1 cellular context compared by ENCODE assay signal in the genomic region with DNA sequence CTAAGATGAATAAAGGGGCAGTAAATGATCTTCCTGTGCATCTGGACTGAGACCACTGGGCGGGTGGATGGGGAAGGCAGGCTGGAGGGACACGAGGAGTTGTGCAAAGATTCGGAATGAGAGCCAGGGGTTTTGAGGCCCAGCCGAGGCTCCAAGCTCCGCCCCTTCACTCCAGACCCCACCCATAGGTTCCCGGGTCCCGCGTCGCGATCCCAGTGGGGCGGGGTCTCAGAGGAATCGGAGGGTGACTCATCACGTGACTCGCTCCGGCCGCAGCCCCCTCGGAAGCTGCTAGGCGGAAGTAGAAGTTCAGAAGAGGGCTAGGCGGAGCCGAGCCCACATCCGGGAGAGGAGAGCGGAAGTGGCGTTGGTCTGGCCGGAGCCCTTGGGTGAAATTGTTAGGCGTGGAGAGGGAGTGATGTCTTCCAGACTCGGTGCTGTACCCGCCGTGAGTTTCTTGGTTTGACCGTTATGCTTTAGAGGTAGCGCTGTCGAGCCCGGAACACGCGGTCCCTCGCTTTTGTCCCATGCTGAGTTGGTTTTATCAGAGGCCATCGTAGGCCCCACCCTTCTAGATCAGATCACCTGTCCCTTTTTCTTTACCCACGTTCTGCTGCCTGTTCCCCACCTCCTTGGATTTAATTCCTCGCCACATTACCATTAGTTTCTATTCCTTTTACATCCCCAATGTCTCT.
TF ChIP-seq lines count a peak whose summit lies in the region.

Gene ZNF512, plus strand, starts transcription at position 348 of the 695 bp plus-strand sequence. Its CDS starts 71 bp downstream, at position 419.

TF ChIP-seq in HepG2, 621 proteins besides CTCF, POLR2A, EP300 and RAD21 (continued from another document and continues in another):
- TF ChIP-seq, protein P1, sequence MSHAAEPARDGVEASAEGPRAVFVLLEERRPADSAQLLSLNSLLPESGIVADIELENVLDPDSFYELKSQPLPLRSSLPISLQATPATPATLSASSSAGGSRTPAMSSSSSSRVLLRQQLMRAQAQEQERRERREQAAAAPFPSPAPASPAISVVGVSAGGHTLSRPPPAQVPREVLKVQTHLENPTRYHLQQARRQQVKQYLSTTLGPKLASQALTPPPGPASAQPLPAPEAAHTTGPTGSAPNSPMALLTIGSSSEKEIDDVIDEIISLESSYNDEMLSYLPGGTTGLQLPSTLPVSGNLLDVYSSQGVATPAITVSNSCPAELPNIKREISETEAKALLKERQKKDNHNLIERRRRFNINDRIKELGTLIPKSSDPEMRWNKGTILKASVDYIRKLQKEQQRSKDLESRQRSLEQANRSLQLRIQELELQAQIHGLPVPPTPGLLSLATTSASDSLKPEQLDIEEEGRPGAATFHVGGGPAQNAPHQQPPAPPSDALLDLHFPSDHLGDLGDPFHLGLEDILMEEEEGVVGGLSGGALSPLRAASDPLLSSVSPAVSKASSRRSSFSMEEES (CRISPR knock-in tag; IDR thresholded peaks at IDR 0.05): peak; percentile 96
- TF ChIP-seq FOXK1 (CRISPR knock-in tag; IDR thresholded peaks at IDR 0.05; ENCODE audit: borderline replicate concordance, low read depth) (peak; percentile 80; the same call in 1 of the 2 replicates), ARHGAP35 (CRISPR knock-in tag; IDR thresholded peaks at IDR 0.05; ENCODE audit: borderline replicate concordance) (no peak), MLLT10 (CRISPR knock-in tag; IDR thresholded peaks at IDR 0.05) (no peak), MTA1 (CRISPR knock-in tag; IDR thresholded peaks at IDR 0.05; ENCODE audit: borderline replicate concordance) (peak; percentile 35; the same call in 1 of the 2 replicates), NR2C2 (CRISPR knock-in tag; IDR thresholded peaks at IDR 0.05; ENCODE audit: borderline replicate concordance) (peak; percentile 83; the same call in 1 of the 2 replicates), ZNF570 (CRISPR knock-in tag; IDR thresholded peaks at IDR 0.05; ENCODE audit: borderline replicate concordance) (no peak), HNF1B (CRISPR knock-in tag; IDR thresholded peaks at IDR 0.05) (peak; percentile 64), ELF3 (CRISPR knock-in tag; IDR thresholded peaks at IDR 0.05) (peak; percentile 98), CC2D1A (CRISPR knock-in tag; IDR thresholded peaks at IDR 0.05) (no peak), NCOA2 (CRISPR knock-in tag; IDR thresholded peaks at IDR 0.05) (peak; percentile 58), KAT8 (CRISPR knock-in tag; IDR thresholded peaks at IDR 0.05) (peak; percentile 97), SP140L (CRISPR knock-in tag; IDR thresholded peaks at IDR 0.05; ENCODE audit: borderline replicate concordance) (no peak), ZNF83 (CRISPR knock-in tag; IDR thresholded peaks at IDR 0.05; ENCODE audit: borderline replicate concordance) (no peak), FUBP1 (CRISPR knock-in tag; IDR thresholded peaks at IDR 0.05; ENCODE audit: borderline replicate concordance) (no peak), FOXJ3 (CRISPR knock-in tag; IDR thresholded peaks at IDR 0.05; ENCODE audit: borderline replicate concordance) (peak; percentile 62; the same call in 1 of the 2 replicates), NFRKB (IDR thresholded peaks at IDR 0.05) (no peak), ZFP91 (CRISPR knock-in tag; IDR thresholded peaks at IDR 0.05; ENCODE audit: borderline replicate concordance) (peak; percentile 57; the same call in 1 of the 2 replicates), YEATS4 (CRISPR knock-in tag; IDR thresholded peaks at IDR 0.05; ENCODE audit: borderline replicate concordance) (peak; percentile 78; the same call in 1 of the 2 replicates), IKZF4 (CRISPR knock-in tag; IDR thresholded peaks at IDR 0.05; ENCODE audit: borderline replicate concordance, low read depth, not compliant biosample characterization) (peak; percentile 51), KDM4B (CRISPR knock-in tag; IDR thresholded peaks at IDR 0.05) (peak; percentile 75; the same call in 1 of the 2 replicates), ZNF256 (CRISPR knock-in tag; conservative IDR thresholded peaks at IDR 0.05) (peak; percentile 76; the same call in 1 of the 2 replicates)
- TF ChIP-seq, protein P2, sequence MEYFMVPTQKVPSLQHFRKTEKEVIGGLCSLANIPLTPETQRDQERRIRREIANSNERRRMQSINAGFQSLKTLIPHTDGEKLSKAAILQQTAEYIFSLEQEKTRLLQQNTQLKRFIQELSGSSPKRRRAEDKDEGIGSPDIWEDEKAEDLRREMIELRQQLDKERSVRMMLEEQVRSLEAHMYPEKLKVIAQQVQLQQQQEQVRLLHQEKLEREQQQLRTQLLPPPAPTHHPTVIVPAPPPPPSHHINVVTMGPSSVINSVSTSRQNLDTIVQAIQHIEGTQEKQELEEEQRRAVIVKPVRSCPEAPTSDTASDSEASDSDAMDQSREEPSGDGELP (IDR thresholded peaks at IDR 0.05; ENCODE audit: borderline replicate concordance, low read depth): no peak; the same call in 1 of the 2 replicates
- TF ChIP-seq, protein P3, sequence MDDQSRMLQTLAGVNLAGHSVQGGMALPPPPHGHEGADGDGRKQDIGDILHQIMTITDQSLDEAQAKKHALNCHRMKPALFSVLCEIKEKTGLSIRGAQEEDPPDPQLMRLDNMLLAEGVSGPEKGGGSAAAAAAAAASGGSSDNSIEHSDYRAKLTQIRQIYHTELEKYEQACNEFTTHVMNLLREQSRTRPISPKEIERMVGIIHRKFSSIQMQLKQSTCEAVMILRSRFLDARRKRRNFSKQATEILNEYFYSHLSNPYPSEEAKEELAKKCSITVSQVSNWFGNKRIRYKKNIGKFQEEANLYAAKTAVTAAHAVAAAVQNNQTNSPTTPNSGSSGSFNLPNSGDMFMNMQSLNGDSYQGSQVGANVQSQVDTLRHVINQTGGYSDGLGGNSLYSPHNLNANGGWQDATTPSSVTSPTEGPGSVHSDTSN (CRISPR knock-in tag; IDR thresholded peaks at IDR 0.05; ENCODE audit: borderline replicate concordance): no peak; the same call in 1 of the 2 replicates
- TF ChIP-seq, protein P4, sequence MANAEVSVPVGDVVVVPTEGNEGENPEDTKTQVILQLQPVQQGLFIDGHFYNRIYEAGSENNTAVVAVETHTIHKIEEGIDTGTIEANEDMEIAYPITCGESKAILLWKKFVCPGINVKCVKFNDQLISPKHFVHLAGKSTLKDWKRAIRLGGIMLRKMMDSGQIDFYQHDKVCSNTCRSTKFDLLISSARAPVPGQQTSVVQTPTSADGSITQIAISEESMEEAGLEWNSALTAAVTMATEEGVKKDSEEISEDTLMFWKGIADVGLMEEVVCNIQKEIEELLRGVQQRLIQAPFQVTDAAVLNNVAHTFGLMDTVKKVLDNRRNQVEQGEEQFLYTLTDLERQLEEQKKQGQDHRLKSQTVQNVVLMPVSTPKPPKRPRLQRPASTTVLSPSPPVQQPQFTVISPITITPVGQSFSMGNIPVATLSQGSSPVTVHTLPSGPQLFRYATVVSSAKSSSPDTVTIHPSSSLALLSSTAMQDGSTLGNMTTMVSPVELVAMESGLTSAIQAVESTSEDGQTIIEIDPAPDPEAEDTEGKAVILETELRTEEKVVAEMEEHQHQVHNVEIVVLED (CRISPR knock-in tag; IDR thresholded peaks at IDR 0.05; ENCODE audit: borderline replicate concordance): peak; percentile 72
- TF ChIP-seq, protein P5, sequence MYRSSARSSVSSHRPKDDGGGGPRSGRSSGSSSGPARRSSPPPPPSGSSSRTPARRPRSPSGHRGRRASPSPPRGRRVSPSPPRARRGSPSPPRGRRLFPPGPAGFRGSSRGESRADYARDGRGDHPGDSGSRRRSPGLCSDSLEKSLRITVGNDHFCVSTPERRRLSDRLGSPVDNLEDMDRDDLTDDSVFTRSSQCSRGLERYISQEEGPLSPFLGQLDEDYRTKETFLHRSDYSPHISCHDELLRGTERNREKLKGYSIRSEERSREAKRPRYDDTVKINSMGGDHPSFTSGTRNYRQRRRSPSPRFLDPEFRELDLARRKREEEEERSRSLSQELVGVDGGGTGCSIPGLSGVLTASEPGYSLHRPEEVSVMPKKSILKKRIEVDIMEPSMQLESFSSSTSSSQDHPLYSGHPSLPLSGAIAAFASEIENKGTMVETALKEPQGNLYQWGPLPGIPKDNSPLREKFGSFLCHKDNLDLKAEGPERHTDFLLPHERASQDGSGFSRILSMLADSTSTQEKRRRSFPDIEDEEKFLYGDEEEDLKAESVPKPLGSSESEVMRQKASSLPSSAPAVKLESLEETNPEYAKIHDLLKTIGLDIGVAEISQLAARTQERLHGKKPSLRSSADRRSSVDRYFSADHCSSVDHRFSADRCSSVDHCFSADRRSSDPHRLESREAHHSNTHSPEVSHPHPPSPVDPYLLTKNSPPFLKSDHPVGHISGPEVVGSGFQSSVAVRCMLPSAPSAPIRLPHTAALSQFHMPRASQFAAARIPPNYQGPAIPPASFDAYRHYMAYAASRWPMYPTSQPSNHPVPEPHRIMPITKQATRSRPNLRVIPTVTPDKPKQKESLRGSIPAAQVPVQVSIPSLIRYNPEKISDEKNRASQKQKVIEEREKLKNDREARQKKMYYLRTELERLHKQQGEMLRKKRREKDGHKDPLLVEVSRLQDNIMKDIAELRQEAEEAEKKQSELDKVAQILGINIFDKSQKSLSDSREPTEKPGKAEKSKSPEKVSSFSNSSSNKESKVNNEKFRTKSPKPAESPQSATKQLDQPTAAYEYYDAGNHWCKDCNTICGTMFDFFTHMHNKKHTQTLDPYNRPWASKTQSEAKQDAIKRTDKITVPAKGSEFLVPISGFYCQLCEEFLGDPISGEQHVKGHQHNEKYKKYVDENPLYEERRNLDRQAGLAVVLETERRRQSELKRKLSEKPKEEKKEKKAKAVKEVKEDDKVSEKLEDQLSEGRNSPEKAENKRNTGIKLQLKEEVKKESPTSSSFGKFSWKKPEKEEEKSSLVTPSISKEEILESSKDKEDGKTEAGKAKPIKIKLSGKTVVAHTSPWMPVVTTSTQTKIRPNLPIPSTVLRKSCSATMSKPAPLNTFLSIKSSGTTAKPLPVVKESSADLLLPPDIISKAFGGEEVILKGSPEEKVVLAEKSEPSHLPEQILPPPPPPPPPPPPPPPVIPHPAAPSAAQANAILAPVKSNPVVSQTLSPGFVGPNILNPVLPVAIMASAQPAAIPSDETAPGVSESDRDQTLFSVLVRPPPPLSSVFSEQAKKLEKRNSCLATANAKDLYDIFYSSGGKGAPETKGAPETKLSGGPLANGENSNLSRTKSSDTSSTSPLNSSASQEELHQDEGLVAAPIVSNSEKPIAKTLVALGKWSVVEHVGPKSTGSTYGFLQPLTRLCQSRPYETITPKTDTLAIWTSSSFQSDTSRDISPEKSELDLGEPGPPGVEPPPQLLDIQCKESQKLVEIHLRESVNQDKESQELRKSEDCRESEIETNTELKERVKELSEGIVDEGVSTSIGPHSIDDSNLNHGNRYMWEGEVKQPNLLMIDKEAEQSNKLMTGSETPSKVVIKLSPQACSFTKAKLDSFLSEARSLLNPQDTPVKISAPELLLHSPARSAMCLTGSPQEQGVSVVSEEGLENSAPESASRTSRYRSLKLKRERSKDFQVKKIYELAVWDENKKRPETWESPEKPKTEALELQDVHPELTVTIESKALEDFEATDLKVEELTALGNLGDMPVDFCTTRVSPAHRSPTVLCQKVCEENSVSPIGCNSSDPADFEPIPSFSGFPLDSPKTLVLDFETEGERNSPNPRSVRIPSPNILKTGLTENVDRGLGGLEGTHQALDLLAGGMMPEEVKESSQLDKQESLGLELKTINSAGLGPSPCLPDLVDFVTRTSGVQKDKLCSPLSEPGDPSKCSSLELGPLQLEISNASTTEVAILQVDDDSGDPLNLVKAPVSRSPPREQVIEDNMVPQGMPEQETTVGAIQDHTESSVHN (CRISPR knock-in tag; IDR thresholded peaks at IDR 0.05): no peak
- TF ChIP-seq, protein P6, sequence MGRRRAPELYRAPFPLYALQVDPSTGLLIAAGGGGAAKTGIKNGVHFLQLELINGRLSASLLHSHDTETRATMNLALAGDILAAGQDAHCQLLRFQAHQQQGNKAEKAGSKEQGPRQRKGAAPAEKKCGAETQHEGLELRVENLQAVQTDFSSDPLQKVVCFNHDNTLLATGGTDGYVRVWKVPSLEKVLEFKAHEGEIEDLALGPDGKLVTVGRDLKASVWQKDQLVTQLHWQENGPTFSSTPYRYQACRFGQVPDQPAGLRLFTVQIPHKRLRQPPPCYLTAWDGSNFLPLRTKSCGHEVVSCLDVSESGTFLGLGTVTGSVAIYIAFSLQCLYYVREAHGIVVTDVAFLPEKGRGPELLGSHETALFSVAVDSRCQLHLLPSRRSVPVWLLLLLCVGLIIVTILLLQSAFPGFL (CRISPR knock-in tag; IDR thresholded peaks at IDR 0.05): no peak
